Comparison of ENCODE assay signal across 8 cellular contexts in the genomic region with DNA sequence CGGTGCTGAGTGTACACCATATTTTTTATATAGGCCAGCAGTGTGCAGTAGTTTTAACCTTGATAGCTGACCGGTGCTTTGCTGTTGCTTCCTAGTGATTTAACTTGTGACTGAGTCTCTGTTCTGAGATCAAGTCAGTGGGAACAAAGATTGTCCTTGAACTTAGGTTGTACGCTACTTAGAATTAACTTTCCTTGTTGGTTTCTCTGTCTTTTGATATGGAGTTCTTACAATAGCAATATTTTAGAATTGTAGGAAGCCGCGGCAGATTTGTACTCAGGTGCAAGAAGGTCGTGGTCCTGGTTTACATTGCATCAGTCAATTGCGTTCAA. TPM values are rescaled to one million over a fixed set of nuclear protein-coding genes. Genes with fewer than 3 reads are reported as not detected.
A peak's percentile ranks its signal among the peaks of the same experiment; 100 is the strongest.
DNase-seq lines count a peak whose midpoint lies in the region; ATAC-seq and TF ChIP-seq lines count a peak whose summit lies in the region.

No MANE protein-coding gene starts in this region.

- peak overlapping the region; percentile 91 for H3K4me3 ChIP-seq in CD8-positive, alpha-beta memory T cell (ENCODE audit: low read length)
- H3K4me3 ChIP-seq in OCI-LY1 (ENCODE audit: low read depth, low read length, poor library complexity, severe bottlenecking) (peak overlapping the region; percentile 90), epithelial cell of esophagus (ENCODE audit: low read length) (peak overlapping the region; percentile 97), osteoblast (ENCODE audit: insufficient read depth, low read length) (peak overlapping the region; percentile 89)

- no peaks in the 10 kb centered on the region; the same call in 1 of the 2 replicates for H3F3A ChIP-seq in OCI-LY1 (ENCODE audit: insufficient read depth, low read length)

- peak overlapping the region; percentile 98 for H3K27ac ChIP-seq in CD8-positive, alpha-beta memory T cell (ENCODE audit: low read depth, low read length)
- H3K27ac ChIP-seq in OCI-LY1 (ENCODE audit: low read depth, low read length, poor library complexity, severe bottlenecking) (peak overlapping the region; percentile 87), osteoblast (ENCODE audit: low read depth, low read length) (peak overlapping the region; percentile 83)

- CTCF ChIA-PET in CD8-positive, alpha-beta memory T cell (lab: Charles Lee): interaction anchor here (2.5 kb wide), 1 partner anchor 13 kb away, joined by 7 read pairs; no protein-coding TSS in a partner anchor

- H4K20me1 ChIP-seq in OCI-LY1 (ENCODE audit: insufficient read depth, low read length): 0 out of 2 replicates have a peak, but pooled peaks cover 3% of the 10 kb centered on the region
- peaks cover 35% of the 10 kb centered on the region for H4K20me1 ChIP-seq in osteoblast (ENCODE audit: insufficient read depth, low read length)

- H3K79me2 ChIP-seq in OCI-LY1 (ENCODE audit: insufficient read depth, low read length): peaks cover 60% of the 10 kb centered on the region
- peaks cover 61% of the 10 kb centered on the region for H3K79me2 ChIP-seq in osteoblast (ENCODE audit: insufficient read depth, low read length)

- H3K9me2 ChIP-seq in OCI-LY1 (ENCODE audit: low read depth, low read length): no peaks in the 10 kb centered on the region

- peaks cover 16% of the 10 kb centered on the region for H3K36me3 ChIP-seq in CD8-positive, alpha-beta memory T cell (ENCODE audit: insufficient read depth, low read length)
- H3K36me3 ChIP-seq in OCI-LY1 (ENCODE audit: insufficient read depth, low read length): peaks cover 49% of the 10 kb centered on the region
- peaks cover 26% of the 10 kb centered on the region for H3K36me3 ChIP-seq in osteoblast (ENCODE audit: insufficient read depth, low read length)

- H3K4me1 ChIP-seq in CD8-positive, alpha-beta memory T cell (ENCODE audit: insufficient read depth, low read length): peaks cover 18% of the 10 kb centered on the region
- peaks cover 38% of the 10 kb centered on the region for H3K4me1 ChIP-seq in OCI-LY1 (ENCODE audit: insufficient read depth, low read length, severe bottlenecking)
- peaks cover 19% of the 10 kb centered on the region for H3K4me1 ChIP-seq in osteoblast (ENCODE audit: insufficient read depth, low read length)

- H3K9me3 ChIP-seq in CD8-positive, alpha-beta memory T cell (ENCODE audit: low read length): no peaks in the 10 kb centered on the region
- H3K9me3 ChIP-seq in OCI-LY1 (ENCODE audit: low read length): no peaks in the 10 kb centered on the region
- no peaks in the 10 kb centered on the region for H3K9me3 ChIP-seq in osteoblast (ENCODE audit: low read depth, low read length)

- H3K4me3 Mint-ChIP-seq in CD8-positive, alpha-beta memory T cell: peak overlapping the region; percentile 94 to 100 (median 98)

- no peak overlapping the region for H2AFZ ChIP-seq in OCI-LY1 (ENCODE audit: low read length)
- H2AFZ ChIP-seq in osteoblast (ENCODE audit: low read length): no peak overlapping the region

- H3K9me3 Mint-ChIP-seq in CD8-positive, alpha-beta memory T cell: no peaks in the 10 kb centered on the region

- no peak for TF ChIP-seq CTCF in OCI-LY1 (IDR thresholded peaks at IDR 0.05; ENCODE audit: low read length)
- TF ChIP-seq CTCF in epithelial cell of esophagus (IDR thresholded peaks at IDR 0.05; ENCODE audit: insufficient read depth, low read depth, low read length, missing control alignments): no peak
- no peak for TF ChIP-seq CTCF in osteoblast (IDR thresholded peaks at IDR 0.05; ENCODE audit: extremely low read depth, low read depth, low read length)

- DNase-seq in CD8-positive, alpha-beta memory T cell: no peak
- peak; percentile 2 for DNase-seq in epithelial cell of esophagus (ENCODE audit: low read depth)
- DNase-seq in osteoblast (ENCODE audit: insufficient read length, low spot score, missing footprints): peak; percentile 80
- no peak for DNase-seq in NCI-H1105 treated with DMSO at 0.1 percent for 48 hours (lab: John Stamatoyannopoulos, UW)
- DNase-seq in LoVo (ENCODE audit: low spot score): no peak
- no peak for DNase-seq in effector CD8-positive, alpha-beta T cell (lab: John Stamatoyannopoulos, UW)

- H3K4me1 Mint-ChIP-seq in CD8-positive, alpha-beta memory T cell: peaks cover 46 to 60% (median 56%) of the 10 kb centered on the region in 3 donors

- peak overlapping the region; percentile 95 to 100 (median 100) for H3K27ac Mint-ChIP-seq in CD8-positive, alpha-beta memory T cell

- POLR2A ChIA-PET in CD8-positive, alpha-beta memory T cell (lab: Charles Lee): interaction anchor here (0.6 to 2.1 kb wide), 3 partner anchors 28 to 207 kb away, joined by 3 to 5 read pairs (median 5); no protein-coding TSS in a partner anchor

- H3K4me2 ChIP-seq in OCI-LY1 (ENCODE audit: low read length) (peak overlapping the region; percentile 99), osteoblast (ENCODE audit: insufficient read depth, low read length) (peak overlapping the region; percentile 91)

- peak overlapping the region; percentile 91 for H3K9ac ChIP-seq in OCI-LY1 (ENCODE audit: low read length)

- H3K27me3 ChIP-seq in CD8-positive, alpha-beta memory T cell (ENCODE audit: insufficient read depth, low read length, poor library complexity, severe bottlenecking): no peaks in the 10 kb centered on the region
- H3K27me3 ChIP-seq in OCI-LY1 (ENCODE audit: insufficient read depth, low read length) (no peaks in the 10 kb centered on the region), osteoblast (ENCODE audit: insufficient read depth, low read length) (no peaks in the 10 kb centered on the region)

- H3K36me3 Mint-ChIP-seq in CD8-positive, alpha-beta memory T cell: peaks cover 2 to 45% (median 7%) of the 10 kb centered on the region in 3 donors

- peaks cover 0 to 3% of the 10 kb centered on the region in 2 donors for H3K27me3 Mint-ChIP-seq in CD8-positive, alpha-beta memory T cell

- ATAC-seq in HG03460 (IDR thresholded peaks at IDR 0.05; ENCODE audit: unreplicated experiment): no peak

RNA-seq across cellular contexts. Expression of gene DDX21, which starts 1.3 kb away (rescaled TPM):
- total RNA-seq in CD8-positive, alpha-beta memory T cell: 100 to 1,000 TPM; 275 to 286 TPM
- polyA plus RNA-seq in CD8-positive, alpha-beta memory T cell: 23.1 TPM
- 56.3 and 61.9 TPM in 2 replicates for total RNA-seq in osteoblast

RNA-seq across cellular contexts. Expression of gene KIFBP, which starts 31.4 kb away (rescaled TPM):
- 10 to 100 TPM; 19.3 to 21.0 TPM for total RNA-seq in CD8-positive, alpha-beta memory T cell
- 5.2 TPM for polyA plus RNA-seq in CD8-positive, alpha-beta memory T cell
- total RNA-seq in osteoblast: 30.8 and 35.4 TPM in 2 replicates

RNA-seq across cellular contexts. Expression of gene DDX50, which starts 56.1 kb away (rescaled TPM):
- 10 to 100 TPM; 49.9 to 50.1 TPM for total RNA-seq in CD8-positive, alpha-beta memory T cell
- polyA plus RNA-seq in CD8-positive, alpha-beta memory T cell: 36.9 TPM
- total RNA-seq in osteoblast: 47.0 and 47.1 TPM in 2 replicates

Comparison
In these comparisons a context has a peak if more than half of its experiments do, and no peak if none do; other contexts are left out.
1. DNase-seq: peak in epithelial cell of esophagus (single experiment) and osteoblast (single experiment); none in CD8-positive, alpha-beta memory T cell (0 of 5), NCI-H1105 treated with DMSO at 0.1 percent for 48 hours (single experiment), LoVo (single experiment) and effector CD8-positive, alpha-beta T cell (single experiment).
2. Peak in every context shown above with its lines, with median percentiles within 50 percentile points of each other: H3K27ac ChIP-seq and H3K4me3 ChIP-seq.